ENCODE assay signal across 14 cellular contexts in genomic region chr12:48285751-48286650, GRCh38.
A peak's percentile ranks its signal among the peaks of the same experiment; 100 is the strongest.
DNase-seq lines count a peak whose midpoint lies in the region; ATAC-seq and TF ChIP-seq lines count a peak whose summit lies in the region.
"Had no signal": no experiment of that assay in that cellular context is flagged by ENCODE, and none has a peak within 500 bp of the region (broad histone marks: within the 10 kb centered on the region; RNA-seq: fewer than 3 reads in every experiment).

No MANE protein-coding gene starts in this region.

- H3K27ac Mint-ChIP-seq in activated CD4-positive, alpha-beta T cell treated with anti-CD3 and anti-CD28 coated beads, Interleukin-2, amount 10 ng/mL, durations not matched to agents 24 days and 14 days = peak overlapping the region; percentile 67
- H3K27ac Mint-ChIP-seq in activated CD4-positive, alpha-beta memory T cell treated with anti-CD3 and anti-CD28 coated beads for 36 hours = peak overlapping the region; percentile 23
- no peak overlapping the region for H3K27ac Mint-ChIP-seq in naive B cell

- no peak for TF ChIP-seq POLR2A in Peyer's patch (IDR thresholded peaks at IDR 0.05)

- no peaks in the 10 kb centered on the region for H3K36me3 Mint-ChIP-seq in activated CD4-positive, alpha-beta T cell treated with anti-CD3 and anti-CD28 coated beads, Interleukin-2, amount 10 ng/mL, durations not matched to agents 24 days and 14 days (ENCODE audit: low read depth)
- no peaks in the 10 kb centered on the region for H3K36me3 Mint-ChIP-seq in activated CD4-positive, alpha-beta memory T cell treated with anti-CD3 and anti-CD28 coated beads for 36 hours
- no peaks in the 10 kb centered on the region for H3K36me3 Mint-ChIP-seq in naive B cell

- H3K9me3 Mint-ChIP-seq in activated CD4-positive, alpha-beta T cell treated with anti-CD3 and anti-CD28 coated beads, Interleukin-2, amount 10 ng/mL, durations not matched to agents 24 days and 14 days = peaks cover 13% of the 10 kb centered on the region
- no peaks in the 10 kb centered on the region for H3K9me3 Mint-ChIP-seq in activated CD4-positive, alpha-beta memory T cell treated with anti-CD3 and anti-CD28 coated beads for 36 hours
- H3K9me3 Mint-ChIP-seq in naive B cell = peaks cover 0 to 4% (median 2%) of the 10 kb centered on the region in 7 donors

- no peak overlapping the region for H3K4me3 ChIP-seq in Jurkat, Clone E6-1 (ENCODE audit: low read length)
- H3K4me3 ChIP-seq in Peyer's patch = no peak overlapping the region
- H3K4me3 ChIP-seq: SJCRH30, upper lobe of left lung had no signal

- H3K4me3 Mint-ChIP-seq in activated CD4-positive, alpha-beta T cell treated with anti-CD3 and anti-CD28 coated beads, Interleukin-2, amount 10 ng/mL, durations not matched to agents 24 days and 14 days = peak overlapping the region; percentile 23
- H3K4me3 Mint-ChIP-seq in activated CD4-positive, alpha-beta memory T cell treated with anti-CD3 and anti-CD28 coated beads for 36 hours = no peak overlapping the region
- H3K4me3 Mint-ChIP-seq in naive B cell = no peak overlapping the region

- no peaks in the 10 kb centered on the region for H3K9me3 ChIP-seq in Peyer's patch
- H3K9me3 ChIP-seq: SJCRH30, upper lobe of left lung had no signal

- POLR2A ChIA-PET in activated CD4-positive, alpha-beta memory T cell treated with anti-CD3 and anti-CD28 coated beads for 36 hours (lab: Charles Lee) = no interaction called here

- H3K27me3 ChIP-seq in Peyer's patch = no peaks in the 10 kb centered on the region
- H3K27me3 ChIP-seq: upper lobe of left lung had no signal

- no peak overlapping the region for H3K27ac ChIP-seq in Peyer's patch
- H3K27ac ChIP-seq: SJCRH30, upper lobe of left lung had no signal

- peak; percentile 32 to 36 for ATAC-seq in naive B cell (ENCODE audit: low read depth in 2 of 2)
- no peak for ATAC-seq in HG02571 (IDR thresholded peaks at IDR 0.05; ENCODE audit: unreplicated experiment)
- ATAC-seq: right cardiac atrium had no signal

- H3K36me3 ChIP-seq in Peyer's patch = no peaks in the 10 kb centered on the region
- H3K36me3 ChIP-seq: SJCRH30, upper lobe of left lung had no signal

- intact Hi-C loops in activated CD4-positive, alpha-beta T cell treated with anti-CD3 and anti-CD28 coated beads, Interleukin-2, amount 10 ng/mL, durations not matched to agents 24 days and 14 days (cut with micrococcal nuclease) = no loop called here
- intact Hi-C loops in activated CD4-positive, alpha-beta memory T cell treated with anti-CD3 and anti-CD28 coated beads for 36 hours (cut with micrococcal nuclease) = no loop called here

- DNase-seq in activated CD4-positive, alpha-beta T cell treated with anti-CD3 and anti-CD28 coated beads, Interleukin-2, amount 10 ng/mL, durations not matched to agents 24 days and 14 days = peak; percentile 73
- DNase-seq in activated CD4-positive, alpha-beta T cell treated with anti-CD3 and anti-CD28 coated beads for 4 hours = no peak
- peak; percentile 24 for DNase-seq in Jurkat, Clone E6-1 (ENCODE audit: low read depth, low spot score)
- DNase-seq in activated CD4-positive, alpha-beta memory T cell treated with anti-CD3 and anti-CD28 coated beads for 36 hours = peak; percentile 40
- DNase-seq in naive B cell (no peak), NCI-H1092 (lab: John Stamatoyannopoulos, UW) (no peak), Peyer's patch (no peak)
- DNase-seq: hippocampal formation, NCI-H146, NCI-H526 treated with DMSO at 0.1 percent for 48 hours, upper lobe of left lung had no signal

- CTCF ChIA-PET in activated CD4-positive, alpha-beta memory T cell treated with anti-CD3 and anti-CD28 coated beads for 36 hours (lab: Charles Lee) = interaction anchor here (1.0 to 2.9 kb wide), 4 partner anchors 11 to 332 kb away, joined by 3 to 18 read pairs (median 4); no protein-coding TSS in a partner anchor

- no peak for TF ChIP-seq CTCF in Peyer's patch (IDR thresholded peaks at IDR 0.05)

- H3K4me1 Mint-ChIP-seq in activated CD4-positive, alpha-beta T cell treated with anti-CD3 and anti-CD28 coated beads, Interleukin-2, amount 10 ng/mL, durations not matched to agents 24 days and 14 days = peaks cover 10% of the 10 kb centered on the region
- peaks cover 12% of the 10 kb centered on the region for H3K4me1 Mint-ChIP-seq in activated CD4-positive, alpha-beta memory T cell treated with anti-CD3 and anti-CD28 coated beads for 36 hours (ENCODE audit: low read depth)
- peaks cover 9 to 10% (median 10%) of the 10 kb centered on the region in 3 donors for H3K4me1 Mint-ChIP-seq in naive B cell

- no peaks in the 10 kb centered on the region for H3K4me1 ChIP-seq in Peyer's patch
- H3K4me1 ChIP-seq: SJCRH30 had no signal

- peaks cover 14% of the 10 kb centered on the region for H3K27me3 Mint-ChIP-seq in activated CD4-positive, alpha-beta T cell treated with anti-CD3 and anti-CD28 coated beads, Interleukin-2, amount 10 ng/mL, durations not matched to agents 24 days and 14 days
- no peaks in the 10 kb centered on the region for H3K27me3 Mint-ChIP-seq in activated CD4-positive, alpha-beta memory T cell treated with anti-CD3 and anti-CD28 coated beads for 36 hours
- H3K27me3 Mint-ChIP-seq in naive B cell = peaks cover 15 to 67% (median 53%) of the 10 kb centered on the region in 3 donors

Comparison
In these comparisons a context has a peak if more than half of its experiments do, and no peak if none do; other contexts are left out.
1. DNase-seq: peak in activated CD4-positive, alpha-beta T cell treated with anti-CD3 and anti-CD28 coated beads, Interleukin-2, amount 10 ng/mL, durations not matched to agents 24 days and 14 days (single experiment), Jurkat, Clone E6-1 (single experiment) and activated CD4-positive, alpha-beta memory T cell treated with anti-CD3 and anti-CD28 coated beads for 36 hours (single experiment); none in activated CD4-positive, alpha-beta T cell treated with anti-CD3 and anti-CD28 coated beads for 4 hours (0 of 2), naive B cell (single experiment), NCI-H1092 (single experiment) and Peyer's patch (0 of 3).
2. H3K27ac Mint-ChIP-seq: peak in activated CD4-positive, alpha-beta T cell treated with anti-CD3 and anti-CD28 coated beads, Interleukin-2, amount 10 ng/mL, durations not matched to agents 24 days and 14 days (single experiment) and activated CD4-positive, alpha-beta memory T cell treated with anti-CD3 and anti-CD28 coated beads for 36 hours (single experiment); none in naive B cell (0 of 6).